18 cellular contexts compared by ENCODE assay signal in genomic region chr22:50401907-50402306, GRCh38.
"Had no signal": no experiment of that assay in that cellular context is flagged by ENCODE, and none has a peak within 500 bp of the region (broad histone marks: within the 10 kb centered on the region; RNA-seq: fewer than 3 reads in every experiment).

No MANE protein-coding gene starts in this region.

- FAIRE-seq: keratinocyte had no signal

- H3K4me3 ChIP-seq: cardiac muscle cell, lung, testis, upper lobe of left lung had no signal

- H3K9me3 Mint-ChIP-seq: activated naive CD8-positive, alpha-beta T cell treated with anti-CD3 and anti-CD28 coated beads for 36 hours; neural crest cell; WTC11 had no signal

- H3K27ac Mint-ChIP-seq: activated CD4-positive, alpha-beta T cell treated with anti-CD3 and anti-CD28 coated beads for 36 hours; activated naive CD8-positive, alpha-beta T cell treated with anti-CD3 and anti-CD28 coated beads for 36 hours; progenitor cell of endocrine pancreas; WTC11 had no signal

- ATAC-seq: activated CD4-positive, alpha-beta T cell treated with anti-CD3 and anti-CD28 coated beads for 36 hours; foreskin keratinocyte; WTC11 had no signal

- DNase-seq: activated CD4-positive, alpha-beta T cell treated with anti-CD3 and anti-CD28 coated beads for 36 hours; activated CD4-positive, alpha-beta T cell treated with anti-CD3 and anti-CD28 coated beads, Interleukin-2, amount 50 U/mL, for 48 hours; activated gamma-delta T cell treated with Interleukin-2 at 50 U/mL for 16 hours; activated naive CD8-positive, alpha-beta T cell treated with anti-CD3 and anti-CD28 coated beads for 36 hours; amniotic stem cell; dermis blood vessel endothelial cell; foreskin keratinocyte; midbrain; stimulated activated CD4-positive, alpha-beta T cell treated with anti-CD3 and anti-CD28 coated beads, Interleukin-2, amount 100 ng/mL, for 24 hours; testis; upper lobe of left lung had no signal

- H3K4me1 ChIP-seq: foreskin keratinocyte had no signal

- H3K9me3 ChIP-seq: testis, upper lobe of left lung had no signal

- H3K27ac ChIP-seq: cardiac muscle cell, epithelial cell of prostate, foreskin keratinocyte, testis, upper lobe of left lung had no signal

- H3K4me3 Mint-ChIP-seq: activated CD4-positive, alpha-beta T cell treated with anti-CD3 and anti-CD28 coated beads for 36 hours; activated naive CD8-positive, alpha-beta T cell treated with anti-CD3 and anti-CD28 coated beads for 36 hours; neural crest cell; WTC11 had no signal

- H3K27me3 Mint-ChIP-seq: activated CD4-positive, alpha-beta T cell treated with anti-CD3 and anti-CD28 coated beads for 36 hours; activated naive CD8-positive, alpha-beta T cell treated with anti-CD3 and anti-CD28 coated beads for 36 hours; progenitor cell of endocrine pancreas had no signal

- H3K27me3 ChIP-seq: cardiac muscle cell, foreskin keratinocyte, testis, upper lobe of left lung had no signal
